In genomic region chr1:70633004-70633403, GRCh38 we compare ENCODE assay signal across 26 cellular contexts.
"Had no signal": no experiment of that assay in that cellular context is flagged by ENCODE, and none has a peak within 500 bp of the region (broad histone marks: within the 10 kb centered on the region; RNA-seq: fewer than 3 reads in every experiment).

No MANE protein-coding gene starts in this region.

- H3K27me3 ChIP-seq: colonic mucosa, gastroesophageal sphincter, pancreas, spleen, tibial nerve had no signal

- H3K36me3 ChIP-seq: colonic mucosa, gastroesophageal sphincter, lower lobe of right lung, pancreas, prostate gland, spleen, tibial nerve had no signal

- H3K9me3 ChIP-seq: colonic mucosa, gastroesophageal sphincter, lower lobe of right lung, pancreas, prostate gland, tibial nerve had no signal

- H3K27ac ChIP-seq: colonic mucosa, epithelial cell of prostate, gastroesophageal sphincter, lower lobe of right lung, pancreas, prostate gland, spleen, tibial nerve, VCaP had no signal

- H3K4me1 ChIP-seq: colonic mucosa, gastroesophageal sphincter, lower lobe of right lung, pancreas, prostate gland, spleen, tibial nerve had no signal

- DNase-seq: activated CD4-positive, alpha-beta T cell treated with anti-CD3 and anti-CD28 coated beads for 48 hours; activated CD4-positive, alpha-beta T cell treated with anti-CD3 and anti-CD28 coated beads, Interleukin-2, amount 50 U/mL, for 48 hours; activated CD8-positive, alpha-beta memory T cell treated with anti-CD3 and anti-CD28 coated beads for 24 hours; activated effector memory CD4-positive, alpha-beta T cell treated with Interleukin-2 at 50 U/mL for 16 hours; activated naive CD4-positive, alpha-beta T cell treated with Interleukin-2 at 50 U/mL for 16 hours; anterior cingulate cortex; cerebellar nuclear complex; colonic mucosa; effector CD8-positive, alpha-beta T cell; head of caudate nucleus; hypothalamus; immature natural killer cell; kidney; left colon; lower lobe of right lung; mesenchymal stem cell; naive thymus-derived CD8-positive, alpha-beta T cell; nucleus accumbens; pancreas; spleen; stimulated activated naive CD4-positive, alpha-beta T cell treated with Interleukin-2 at 50 U/mL for 16 hours had no signal

- H3K4me3 ChIP-seq: colonic mucosa, gastroesophageal sphincter, lower lobe of right lung, pancreas, prostate gland, spleen, tibial nerve had no signal
